In genomic region chr19:31503211-31503610, GRCh38 we compare ENCODE assay signal across 24 cellular contexts.
"Had no signal": no experiment of that assay in that cellular context is flagged by ENCODE, and none has a peak within 500 bp of the region (broad histone marks: within the 10 kb centered on the region; RNA-seq: fewer than 3 reads in every experiment).

No MANE protein-coding gene starts in this region.

- H3K4me3 ChIP-seq: body of pancreas had no signal

- H3K27me3 ChIP-seq: body of pancreas had no signal

- DNase-seq: activated CD4-positive, alpha-beta memory T cell treated with anti-CD3 and anti-CD28 coated beads, Interleukin-2, amount 10 ng/mL, durations not matched to agents 7 days and 5 days; activated CD4-positive, alpha-beta T cell treated with anti-CD3 and anti-CD28 coated beads for 1 hour; activated CD4-positive, alpha-beta T cell treated with anti-CD3 and anti-CD28 coated beads for 4 hours; activated CD4-positive, alpha-beta T cell treated with anti-CD3 and anti-CD28 coated beads, Interleukin-2, amount 10 ng/mL, durations not matched to agents 7 days and 5 days; activated CD4-positive, alpha-beta T cell treated with anti-CD3 and anti-CD28 coated beads, Interleukin-2, amount 50 U/mL, for 4 hours; activated CD8-positive, alpha-beta memory T cell treated with anti-CD3 and anti-CD28 coated beads, Interleukin-2, amount 50 U/mL, for 48 hours; activated gamma-delta T cell; activated naive CD4-positive, alpha-beta T cell; activated naive CD4-positive, alpha-beta T cell treated with anti-CD3 and anti-CD28 coated beads, Interleukin-2, amount 10 ng/mL, durations not matched to agents 7 days and 5 days; activated T-cell treated with anti-CD3 and anti-CD28 coated beads for 4 hours; activated T-cell treated with anti-CD3 and anti-CD28 coated beads, Interleukin-2, amount 50 U/mL, for 24 hours; activated T-cell treated with anti-CD3 and anti-CD28 coated beads, Interleukin-2, amount 50 U/mL, for 72 hours; amniotic stem cell; anterior cingulate cortex; body of pancreas; caudate nucleus; cortex of kidney; effector CD8-positive, alpha-beta T cell; foreskin fibroblast; T-helper 2 cell had no signal

- H3K27ac Mint-ChIP-seq: activated CD4-positive, alpha-beta memory T cell treated with anti-CD3 and anti-CD28 coated beads, Interleukin-2, amount 10 ng/mL, durations not matched to agents 7 days and 5 days; activated CD4-positive, alpha-beta T cell treated with anti-CD3 and anti-CD28 coated beads, Interleukin-2, amount 10 ng/mL, durations not matched to agents 7 days and 5 days; activated naive CD4-positive, alpha-beta T cell treated with anti-CD3 and anti-CD28 coated beads, Interleukin-2, amount 10 ng/mL, durations not matched to agents 7 days and 5 days; activated naive CD4-positive, alpha-beta T cell treated with anti-CD3 and anti-CD28 coated beads, Interleukin-2, amount 50 U/mL, for 72 hours; activated T-cell treated with anti-CD3 and anti-CD28 coated beads, Interleukin-2, amount 50 U/mL, for 24 hours; activated T-cell treated with anti-CD3 and anti-CD28 coated beads, Interleukin-2, amount 50 U/mL, for 72 hours; WTC11 had no signal

- H3K4me1 ChIP-seq: body of pancreas had no signal

- H3K4me3 Mint-ChIP-seq: activated CD4-positive, alpha-beta memory T cell treated with anti-CD3 and anti-CD28 coated beads, Interleukin-2, amount 10 ng/mL, durations not matched to agents 7 days and 5 days; activated CD4-positive, alpha-beta T cell treated with anti-CD3 and anti-CD28 coated beads, Interleukin-2, amount 10 ng/mL, durations not matched to agents 7 days and 5 days; activated naive CD4-positive, alpha-beta T cell treated with anti-CD3 and anti-CD28 coated beads, Interleukin-2, amount 10 ng/mL, durations not matched to agents 7 days and 5 days; activated T-cell treated with anti-CD3 and anti-CD28 coated beads, Interleukin-2, amount 50 U/mL, for 24 hours; activated T-cell treated with anti-CD3 and anti-CD28 coated beads, Interleukin-2, amount 50 U/mL, for 72 hours; WTC11 had no signal

- H3K27ac ChIP-seq: body of pancreas, epithelial cell of prostate, VCaP had no signal

- H3K4me1 Mint-ChIP-seq: activated CD4-positive, alpha-beta memory T cell treated with anti-CD3 and anti-CD28 coated beads, Interleukin-2, amount 10 ng/mL, durations not matched to agents 7 days and 5 days; activated CD4-positive, alpha-beta T cell treated with anti-CD3 and anti-CD28 coated beads, Interleukin-2, amount 10 ng/mL, durations not matched to agents 7 days and 5 days; activated naive CD4-positive, alpha-beta T cell treated with anti-CD3 and anti-CD28 coated beads, Interleukin-2, amount 10 ng/mL, durations not matched to agents 7 days and 5 days had no signal

- ATAC-seq: activated naive CD4-positive, alpha-beta T cell treated with anti-CD3 and anti-CD28 coated beads, Interleukin-2, amount 50 U/mL, for 72 hours; activated T-cell treated with anti-CD3 and anti-CD28 coated beads, Interleukin-2, amount 50 U/mL, for 72 hours; body of pancreas; WTC11 had no signal

- H3K9me3 ChIP-seq: body of pancreas had no signal

- H3K36me3 Mint-ChIP-seq: activated naive CD4-positive, alpha-beta T cell treated with anti-CD3 and anti-CD28 coated beads, Interleukin-2, amount 10 ng/mL, durations not matched to agents 7 days and 5 days; activated naive CD4-positive, alpha-beta T cell treated with anti-CD3 and anti-CD28 coated beads, Interleukin-2, amount 50 U/mL, for 72 hours; WTC11 had no signal

- H3K9me3 Mint-ChIP-seq: activated CD4-positive, alpha-beta memory T cell treated with anti-CD3 and anti-CD28 coated beads, Interleukin-2, amount 10 ng/mL, durations not matched to agents 7 days and 5 days; activated CD4-positive, alpha-beta T cell treated with anti-CD3 and anti-CD28 coated beads, Interleukin-2, amount 10 ng/mL, durations not matched to agents 7 days and 5 days; activated naive CD4-positive, alpha-beta T cell treated with anti-CD3 and anti-CD28 coated beads, Interleukin-2, amount 10 ng/mL, durations not matched to agents 7 days and 5 days; activated naive CD4-positive, alpha-beta T cell treated with anti-CD3 and anti-CD28 coated beads, Interleukin-2, amount 50 U/mL, for 72 hours; activated T-cell treated with anti-CD3 and anti-CD28 coated beads, Interleukin-2, amount 50 U/mL, for 24 hours; activated T-cell treated with anti-CD3 and anti-CD28 coated beads, Interleukin-2, amount 50 U/mL, for 72 hours had no signal

- H3K27me3 Mint-ChIP-seq: activated CD4-positive, alpha-beta memory T cell treated with anti-CD3 and anti-CD28 coated beads, Interleukin-2, amount 10 ng/mL, durations not matched to agents 7 days and 5 days; activated CD4-positive, alpha-beta T cell treated with anti-CD3 and anti-CD28 coated beads, Interleukin-2, amount 10 ng/mL, durations not matched to agents 7 days and 5 days; activated naive CD4-positive, alpha-beta T cell treated with anti-CD3 and anti-CD28 coated beads, Interleukin-2, amount 10 ng/mL, durations not matched to agents 7 days and 5 days had no signal
